8 cellular contexts compared by ENCODE assay signal in the genomic region with DNA sequence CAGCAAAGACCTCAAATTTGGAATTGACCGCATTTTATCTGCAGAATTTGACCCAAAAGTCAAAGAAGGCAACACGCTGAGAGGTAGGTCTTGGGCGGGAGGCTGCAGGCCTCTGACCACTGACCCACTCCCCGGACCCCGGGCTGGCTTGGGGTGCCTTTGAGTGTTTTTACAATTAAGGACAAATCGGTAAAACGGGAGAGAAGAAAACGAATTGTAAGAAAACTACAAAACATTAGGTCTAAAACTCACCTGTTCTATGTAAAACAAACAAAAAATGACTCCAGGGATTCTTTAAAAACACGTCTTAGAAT. TPM values are rescaled to one million over a fixed set of nuclear protein-coding genes. Genes with fewer than 3 reads are reported as not detected.
DNase-seq lines count a peak whose midpoint lies in the region; ATAC-seq, FAIRE-seq and TF ChIP-seq lines count a peak whose summit lies in the region.

No MANE protein-coding gene starts in this region.

- H2AFZ ChIP-seq in IMR-90 (replicated peaks; ENCODE audit: low read length, poor library complexity) = peak overlapping the region; percentile 85

- peak overlapping the region; percentile 92 for H3K14ac ChIP-seq in IMR-90 (replicated peaks; ENCODE audit: low read depth, low read length)

- H2BK5ac ChIP-seq in IMR-90 (ENCODE audit: low read depth, low read length, poor library complexity, severe bottlenecking) = peak overlapping the region; percentile 68

- H3K4ac ChIP-seq in IMR-90 (ENCODE audit: low read depth, low read length) = peak overlapping the region; percentile 71

- no peaks in the 10 kb centered on the region for H3K9me3 ChIP-seq in A673 (ENCODE audit: low read depth, low read length, poor library complexity, severe bottlenecking)
- H3K9me3 ChIP-seq in IMR-90 (ENCODE audit: control insufficient read depth, insufficient read depth, low read length) = no peaks in the 10 kb centered on the region
- H3K9me3 ChIP-seq in colonic mucosa = no peaks in the 10 kb centered on the region
- H3K9me3 ChIP-seq in naive thymus-derived CD4-positive, alpha-beta T cell (ENCODE audit: control insufficient read depth in 2 of 3, low read length in 3 of 3) = no peaks in the 10 kb centered on the region

- peaks cover 0 to 3% (median 0%) of the 10 kb centered on the region in 11 donors for H3K9me3 Mint-ChIP-seq in naive thymus-derived CD4-positive, alpha-beta T cell

- intact Hi-C loops in A673 (cut with micrococcal nuclease; ENCODE audit: unreplicated experiment) = no loop called here
- intact Hi-C loops in IMR-90 (cut with micrococcal nuclease) = loop anchor here (2.0 to 5.0 kb wide), 2 partner anchors 77 to 112 kb away; no protein-coding TSS in a partner anchor
- intact Hi-C loops in colonic mucosa (cut with DNase I) = no loop called here
- intact Hi-C loops in naive thymus-derived CD4-positive, alpha-beta T cell (cut with micrococcal nuclease) = no loop called here

- DNase-seq in A673 (ENCODE audit: low spot score) (no peak), IMR-90 (no peak), colonic mucosa (no peak), GM13977 (ENCODE audit: low spot score) (no peak), SKM-1 treated with dmso at 0.1 percent for 144 hours (lab: John Stamatoyannopoulos, UW; ENCODE audit: unreplicated experiment) (no peak), H54 (ENCODE audit: insufficient read length, low spot score) (no peak)
- DNase-seq in naive thymus-derived CD4-positive, alpha-beta T cell = no peak

- POLR2A ChIA-PET in A673 (lab: Charles Lee; ENCODE audit: low non-redundant PET) (no interaction called here), IMR-90 (lab: Charles Lee; ENCODE audit: unreplicated experiment) (no interaction called here)
- POLR2A ChIA-PET in naive thymus-derived CD4-positive, alpha-beta T cell (lab: Charles Lee) = no interaction called here

- peaks cover 10 to 20% of the 10 kb centered on the region in 2 experiments; a peak in 2 of 4 replicates for H3K79me1 ChIP-seq in IMR-90 (ENCODE audit: low read depth in 1 of 2, low read length in 2 of 2)

- peaks cover 96% of the 10 kb centered on the region for H3K27me3 ChIP-seq in A673 (replicated peaks; ENCODE audit: insufficient read depth, low read depth, low read length, poor library complexity)
- H3K27me3 ChIP-seq in IMR-90 (ENCODE audit: control insufficient read depth, insufficient read depth, low read length) = no peaks in the 10 kb centered on the region
- peaks cover 58% of the 10 kb centered on the region for H3K27me3 ChIP-seq in colonic mucosa
- peaks cover 0 to 15% of the 10 kb centered on the region in 2 donors for H3K27me3 ChIP-seq in naive thymus-derived CD4-positive, alpha-beta T cell (ENCODE audit: control insufficient read depth in 2 of 2, insufficient read depth in 2 of 2, low read length in 2 of 2)

- no peak overlapping the region; the same call in 2 of the 3 replicates for H2BK15ac ChIP-seq in IMR-90 (ENCODE audit: low read depth, low read length)

- TF ChIP-seq POLR2A in IMR-90 (IDR thresholded peaks at IDR 0.05; ENCODE audit: low read depth, low read length) = no peak
- TF ChIP-seq POLR2A in H54 (IDR thresholded peaks at IDR 0.05; ENCODE audit: low read depth, low read length) = no peak

- H3K27me3 Mint-ChIP-seq in naive thymus-derived CD4-positive, alpha-beta T cell = peaks cover 67 to 74% (median 71%) of the 10 kb centered on the region in 5 donors

- peaks cover 20 to 38% (median 35%) of the 10 kb centered on the region in 7 donors for H3K4me1 Mint-ChIP-seq in naive thymus-derived CD4-positive, alpha-beta T cell

- in situ Hi-C loops in IMR-90 (cut with MboI; ENCODE audit: low sequenced_read_pairs) (loop anchor here (10.0 kb wide), 1 partner anchor 214 kb away; no protein-coding TSS in a partner anchor), GM13977 (cut with MboI; ENCODE audit: low pct_unique_long_range_greater_than_20kb, low sequenced_read_pairs, unreplicated experiment) (no loop called here)

- H3K36me3 ChIP-seq in A673 (ENCODE audit: insufficient read depth, low read length, poor library complexity, severe bottlenecking) (no peaks in the 10 kb centered on the region), IMR-90 (ENCODE audit: control insufficient read depth, insufficient read depth, low read length) (peaks cover 23% of the 10 kb centered on the region), colonic mucosa (no peaks in the 10 kb centered on the region)
- no peaks in the 10 kb centered on the region for H3K36me3 ChIP-seq in naive thymus-derived CD4-positive, alpha-beta T cell (ENCODE audit: control insufficient read depth in 2 of 3, insufficient read depth in 3 of 3, low read length in 3 of 3)

- H3K36me3 Mint-ChIP-seq in naive thymus-derived CD4-positive, alpha-beta T cell = no peaks in the 10 kb centered on the region

- peaks cover 8% of the 10 kb centered on the region; the same call in 1 of the 2 replicates for H3K9me1 ChIP-seq in IMR-90 (ENCODE audit: insufficient read depth, low read length)

- H4K20me1 ChIP-seq in IMR-90 (ENCODE audit: insufficient read depth, low read length) = no peaks in the 10 kb centered on the region

- H3K4me3 ChIP-seq in A673 (ENCODE audit: low read depth, low read length, poor library complexity, severe bottlenecking) = peak overlapping the region; percentile 52
- peak overlapping the region; percentile 62 for H3K4me3 ChIP-seq in IMR-90 (ENCODE audit: insufficient read depth, low read depth, low read length)
- H3K4me3 ChIP-seq in colonic mucosa = peak overlapping the region; percentile 54
- H3K4me3 ChIP-seq in naive thymus-derived CD4-positive, alpha-beta T cell (ENCODE audit: low read length) = no peak overlapping the region

- WGBS in IMR-90 (ENCODE audit: extremely low coverage in 2 of 2, insufficient read length in 1 of 2), 2 experiments = no CpG with 5 or more reads among the region's 9 CpGs

- H4K8ac ChIP-seq in IMR-90 (ENCODE audit: low read depth in 2 of 2, low read length in 2 of 2) = peak overlapping the region in 1 of 2 experiments; percentile 50; a peak in 2 of 4 replicates

- H4K5ac ChIP-seq in IMR-90 (ENCODE audit: low read depth, low read length) = 0 out of 2 replicates have a peak overlapping the region, but pooled peaks have one; percentile 6

- no peak overlapping the region for H3K27ac Mint-ChIP-seq in naive thymus-derived CD4-positive, alpha-beta T cell

- peak overlapping the region; percentile 81 for H3K4me2 ChIP-seq in IMR-90 (ENCODE audit: low read depth, low read length)

- peak overlapping the region; percentile 39 to 81 (median 68) for H3K4me3 Mint-ChIP-seq in naive thymus-derived CD4-positive, alpha-beta T cell

- H2BK120ac ChIP-seq in IMR-90 (ENCODE audit: low read depth, low read length) = peak overlapping the region; percentile 38; the same call in 1 of the 2 replicates

- CTCF ChIA-PET in A673 (lab: Charles Lee) (no interaction called here), IMR-90 (lab: Yijun Ruan, JAX) (no interaction called here)
- CTCF ChIA-PET in naive thymus-derived CD4-positive, alpha-beta T cell (lab: Charles Lee) = no interaction called here

- H3K27ac ChIP-seq in A673 (ENCODE audit: low read depth, low read length, poor library complexity, severe bottlenecking) (no peak overlapping the region), IMR-90 (ENCODE audit: insufficient read depth, low read length) (peak overlapping the region; percentile 83), colonic mucosa (peak overlapping the region; percentile 90)
- no peak overlapping the region for H3K27ac ChIP-seq in naive thymus-derived CD4-positive, alpha-beta T cell (ENCODE audit: low read depth, low read length)

- ATAC-seq in IMR-90 (ENCODE audit: low read depth) (no peak), GM19023 (IDR thresholded peaks at IDR 0.05; ENCODE audit: unreplicated experiment) (no peak)
- ATAC-seq in naive thymus-derived CD4-positive, alpha-beta T cell = no peak

- H3K23ac ChIP-seq in IMR-90 (ENCODE audit: low read depth, low read length) = peak overlapping the region; percentile 92

- FAIRE-seq in H54 (lab: Jason Lieb, UNC) = no peak

- BruUV-seq in A673 (replicated peaks; lab: Mats Ljungman, UMichigan) (no TSS peak), IMR-90 (replicated peaks; lab: Mats Ljungman, UMichigan) (TSS peak; percentile 64)

- dilution Hi-C loops in IMR-90 (cut with HindIII; ENCODE audit: low sequenced_read_pairs, unreplicated experiment) = no loop called here

- H4K91ac ChIP-seq in IMR-90 (ENCODE audit: insufficient read depth, low read depth, low read length) = peak overlapping the region; percentile 44; the same call in 1 of the 2 replicates

- no peak overlapping the region for H2AK5ac ChIP-seq in IMR-90 (ENCODE audit: low read depth, low read length)

- H2BK20ac ChIP-seq in IMR-90 (ENCODE audit: low read depth, low read length) = no peak overlapping the region

- peak overlapping the region; percentile 80 for H2AK9ac ChIP-seq in IMR-90 (replicated peaks; ENCODE audit: low read depth, low read length, poor library complexity)

- H3K18ac ChIP-seq in IMR-90 (ENCODE audit: low read depth, low read length) = peak overlapping the region; percentile 13; the same call in 1 of the 2 replicates

- no peak for TF ChIP-seq RAD21 in IMR-90 (IDR thresholded peaks at IDR 0.05; ENCODE audit: low read length)

- peak overlapping the region; percentile 38; the same call in 1 of the 2 replicates for H3K56ac ChIP-seq in IMR-90 (ENCODE audit: extremely low read depth, insufficient read depth, low read length)

- no peak for TF ChIP-seq CTCF in A673 (conservative IDR thresholded peaks at IDR 0.05; ENCODE audit: low read depth, low read length)
- no peak for TF ChIP-seq CTCF in IMR-90 (conservative IDR thresholded peaks at IDR 0.05; ENCODE audit: low read depth, low read length)
- TF ChIP-seq CTCF in colonic mucosa (IDR thresholded peaks at IDR 0.05) = no peak
- no peak for TF ChIP-seq CTCF in GM13977 (IDR thresholded peaks at IDR 0.05; ENCODE audit: extremely low read depth, insufficient read depth, missing control alignments)

- H3K9ac ChIP-seq in IMR-90 (ENCODE audit: low read depth, low read length) (peak overlapping the region; percentile 87), colonic mucosa (ENCODE audit: low read depth in 2 of 2, low read length in 2 of 2) (peak overlapping the region; percentile 65 to 87)

- H3K4me1 ChIP-seq in A673 (ENCODE audit: insufficient read depth, low read length, poor library complexity, severe bottlenecking) (peaks cover 3% of the 10 kb centered on the region), IMR-90 (ENCODE audit: control insufficient read depth, insufficient read depth, low read length) (peaks cover 9% of the 10 kb centered on the region), colonic mucosa (peaks cover 3% of the 10 kb centered on the region)
- H3K4me1 ChIP-seq in naive thymus-derived CD4-positive, alpha-beta T cell (ENCODE audit: control insufficient read depth in 2 of 2, insufficient read depth in 2 of 2, low read length in 2 of 2) = peaks cover 0 to 9% of the 10 kb centered on the region in 2 donors

RNA-seq across cellular contexts. Expression of gene HLX, which starts 1.1 kb away (rescaled TPM):
- total RNA-seq in A673 (2021) (not detected in 2 replicates), IMR-90 (2012; rRNA removed) (3.9 and 4.3 TPM in 2 replicates), colonic mucosa (1 to 10 TPM; 1.7 to 6.2 TPM)
- 5.9 and 6.1 TPM in 2 replicates for polyA plus RNA-seq in IMR-90 (2012; rRNA removed)
- 8.2 and 12.8 TPM in 2 replicates for polyA plus RNA-seq in IMR-90 (2012; cell fraction: cytosol; rRNA removed)
- polyA plus RNA-seq in IMR-90 (2012; cell fraction: nucleus; rRNA removed; ENCODE audit: low replicate concordance) = 8.7 and 9.6 TPM in 2 replicates
- total RNA-seq in naive thymus-derived CD4-positive, alpha-beta T cell = 10 to 100 TPM in 1 of 5 experiments, 1 to 10 TPM in 2, under 1 TPM in 1, not detected in 1; 0.27 to 11.0 (median 2.1) TPM
- polyA plus RNA-seq in naive thymus-derived CD4-positive, alpha-beta T cell = not detected

Comparison
In these comparisons a context has a peak if more than half of its experiments do, and no peak if none do; other contexts are left out.
1. H3K27ac ChIP-seq: peak in IMR-90 (single experiment) and colonic mucosa (single experiment); none in A673 (single experiment) and naive thymus-derived CD4-positive, alpha-beta T cell (single experiment).